Comparison of ENCODE assay signal across 15 cellular contexts in the genomic region with DNA sequence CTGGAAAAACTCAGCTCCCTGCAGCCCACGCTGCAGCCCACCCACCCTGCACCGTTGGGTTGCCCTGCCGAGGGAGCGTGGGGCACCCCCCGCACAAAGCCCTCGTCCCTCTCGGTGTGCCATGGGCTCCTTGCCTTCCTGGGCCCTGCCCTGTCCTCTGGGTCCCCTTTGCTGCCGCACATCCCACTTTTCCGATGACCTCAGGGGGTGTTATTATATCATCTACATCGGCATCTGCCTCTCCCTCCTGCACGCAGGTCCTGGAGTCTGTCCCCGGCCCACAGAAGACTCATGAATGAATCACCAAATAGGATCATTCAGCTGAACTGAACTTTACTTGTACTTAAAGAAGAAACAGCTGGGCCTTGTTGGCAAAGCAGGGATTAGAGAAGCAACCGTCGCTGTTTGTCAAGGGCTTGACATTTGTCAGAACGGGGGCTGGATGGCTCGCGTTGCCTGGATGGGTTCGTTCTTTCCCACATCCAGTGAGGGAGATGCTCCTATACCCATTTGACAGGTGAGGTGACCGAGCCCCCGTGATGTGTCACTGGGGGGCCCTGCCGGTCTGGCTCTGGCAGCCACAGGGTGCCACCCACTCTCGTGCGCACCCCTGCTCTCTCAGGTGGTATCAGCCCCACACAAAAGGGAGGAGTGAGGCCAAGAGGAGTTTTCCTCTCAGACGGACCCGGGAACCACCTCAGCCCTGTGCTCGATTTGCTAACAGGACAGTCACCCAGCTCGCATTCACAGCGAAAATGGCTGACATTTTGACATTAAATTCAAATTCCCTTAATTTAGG. TPM values are rescaled to one million over a fixed set of nuclear protein-coding genes. Genes with fewer than 3 reads are reported as not detected.
DNase-seq lines count a peak whose midpoint lies in the region; ATAC-seq and TF ChIP-seq lines count a peak whose summit lies in the region.
"Had no signal": no experiment of that assay in that cellular context is flagged by ENCODE, and none has a peak within 500 bp of the region (broad histone marks: within the 10 kb centered on the region; RNA-seq: fewer than 3 reads in every experiment).

No MANE protein-coding gene starts in this region.

- no peaks in the 10 kb centered on the region for H3K36me3 Mint-ChIP-seq in activated naive CD4-positive, alpha-beta T cell treated with anti-CD3 and anti-CD28 coated beads for 36 hours (ENCODE audit: low read depth)
- H3K36me3 Mint-ChIP-seq: natural killer cell treated with Interleukin-12 subunit alpha and Interleukin-12 subunit beta and Interleukin-15 and Interleukin-18, amount 100 ng/mL, for 72 hours had no signal

- H3K23ac ChIP-seq in mesenchymal stem cell (ENCODE audit: low read length in 2 of 2) = no peak overlapping the region

- no peak overlapping the region for H2BK5ac ChIP-seq in mesenchymal stem cell (ENCODE audit: low read depth, low read length, poor library complexity, severe bottlenecking)

- in situ Hi-C loops in astrocyte of the cerebellum (cut with HindIII; ENCODE audit: low sequenced_read_pairs) = no loop called here

- no peak overlapping the region for H3K27ac Mint-ChIP-seq in activated naive CD4-positive, alpha-beta T cell treated with anti-CD3 and anti-CD28 coated beads for 36 hours
- H3K27ac Mint-ChIP-seq: activated CD4-positive, alpha-beta T cell treated with anti-CD3 and anti-CD28 coated beads, Interleukin-2, amount 10 ng/mL, durations not matched to agents 7 days and 5 days; natural killer cell treated with Interleukin-12 subunit alpha and Interleukin-12 subunit beta and Interleukin-15 and Interleukin-18, amount 100 ng/mL, for 72 hours had no signal

- no peak overlapping the region for H3K4me3 Mint-ChIP-seq in activated naive CD4-positive, alpha-beta T cell treated with anti-CD3 and anti-CD28 coated beads for 36 hours
- H3K4me3 Mint-ChIP-seq: activated CD4-positive, alpha-beta T cell treated with anti-CD3 and anti-CD28 coated beads, Interleukin-2, amount 10 ng/mL, durations not matched to agents 7 days and 5 days; natural killer cell treated with Interleukin-12 subunit alpha and Interleukin-12 subunit beta and Interleukin-15 and Interleukin-18, amount 100 ng/mL, for 72 hours had no signal

- H3K27ac ChIP-seq in mesenchymal stem cell (ENCODE audit: low read length, poor library complexity, severe bottlenecking) = no peak overlapping the region
- H3K27ac ChIP-seq: gastroesophageal sphincter had no signal

- H3K4me2 ChIP-seq in mesenchymal stem cell (ENCODE audit: low read length, poor library complexity, severe bottlenecking) = no peak overlapping the region

- H2AFZ ChIP-seq in mesenchymal stem cell (ENCODE audit: low read depth, low read length) = no peak overlapping the region

- ATAC-seq in GM21526 (IDR thresholded peaks at IDR 0.05; ENCODE audit: low FRiP score, unreplicated experiment) = no peak
- ATAC-seq: gastroesophageal sphincter; natural killer cell treated with Interleukin-12 subunit alpha and Interleukin-12 subunit beta and Interleukin-15 and Interleukin-18, amount 100 ng/mL, for 72 hours had no signal

- no peak overlapping the region for H2BK120ac ChIP-seq in mesenchymal stem cell (ENCODE audit: low read depth, low read length)

- H2AK5ac ChIP-seq in mesenchymal stem cell (ENCODE audit: low read length, severe bottlenecking) = no peak overlapping the region

- H3K14ac ChIP-seq in mesenchymal stem cell (ENCODE audit: low read length in 2 of 2) = peak overlapping the region in 1 of 2 experiments; percentile 39

- no peaks in the 10 kb centered on the region for H3K27me3 Mint-ChIP-seq in activated naive CD4-positive, alpha-beta T cell treated with anti-CD3 and anti-CD28 coated beads for 36 hours (ENCODE audit: low read depth)
- H3K27me3 Mint-ChIP-seq: natural killer cell treated with Interleukin-12 subunit alpha and Interleukin-12 subunit beta and Interleukin-15 and Interleukin-18, amount 100 ng/mL, for 72 hours had no signal

- no peak overlapping the region for H2BK12ac ChIP-seq in mesenchymal stem cell (ENCODE audit: low read length in 2 of 2)

- H4K8ac ChIP-seq in mesenchymal stem cell (ENCODE audit: low read length) = no peak overlapping the region

- H3K4me1 Mint-ChIP-seq in activated naive CD4-positive, alpha-beta T cell treated with anti-CD3 and anti-CD28 coated beads for 36 hours (ENCODE audit: low read depth) = no peaks in the 10 kb centered on the region

- H3K4me3 ChIP-seq in HFF-Myc (replicated peaks; ENCODE audit: low read depth, low read length) (no peak overlapping the region), astrocyte of the cerebellum (ENCODE audit: low read depth, low read length) (no peak overlapping the region), mesenchymal stem cell (ENCODE audit: insufficient read depth in 1 of 2, low read depth in 1 of 2, low read length in 2 of 2) (peak overlapping the region in 1 of 2 experiments; percentile 26)
- H3K4me3 ChIP-seq: gastroesophageal sphincter had no signal

- H4K91ac ChIP-seq in mesenchymal stem cell (ENCODE audit: low read length) = no peak overlapping the region

- CTCF ChIA-PET in activated naive CD4-positive, alpha-beta T cell treated with anti-CD3 and anti-CD28 coated beads for 36 hours (lab: Charles Lee) = no interaction called here

- intact Hi-C loops in activated naive CD4-positive, alpha-beta T cell treated with anti-CD3 and anti-CD28 coated beads for 36 hours (cut with micrococcal nuclease) = loop anchor here (10.0 kb wide), 1 partner anchor 1522 kb away; no protein-coding TSS in a partner anchor

- no peaks in the 10 kb centered on the region for H3K9me3 ChIP-seq in mesenchymal stem cell (ENCODE audit: control insufficient read depth, low read length)
- H3K9me3 ChIP-seq: gastroesophageal sphincter had no signal

- no peaks in the 10 kb centered on the region for H3K9me3 Mint-ChIP-seq in activated naive CD4-positive, alpha-beta T cell treated with anti-CD3 and anti-CD28 coated beads for 36 hours
- H3K9me3 Mint-ChIP-seq: activated CD4-positive, alpha-beta T cell treated with anti-CD3 and anti-CD28 coated beads, Interleukin-2, amount 10 ng/mL, durations not matched to agents 7 days and 5 days; natural killer cell treated with Interleukin-12 subunit alpha and Interleukin-12 subunit beta and Interleukin-15 and Interleukin-18, amount 100 ng/mL, for 72 hours had no signal

- H3K9ac ChIP-seq in mesenchymal stem cell (ENCODE audit: low read length) = peak overlapping the region; percentile 86

- TF ChIP-seq CTCF in HFF-Myc (IDR thresholded peaks at IDR 0.05; ENCODE audit: low read depth, low read length, missing control alignments) (no peak), astrocyte of the cerebellum (IDR thresholded peaks at IDR 0.05; ENCODE audit: low read depth, low read length, missing control alignments) (no peak)

- H3K4me1 ChIP-seq in mesenchymal stem cell (ENCODE audit: control insufficient read depth, insufficient read depth, low read depth, low read length) = no peaks in the 10 kb centered on the region
- H3K4me1 ChIP-seq: gastroesophageal sphincter had no signal

- H2BK15ac ChIP-seq in mesenchymal stem cell (ENCODE audit: low read depth, poor library complexity, severe bottlenecking) = no peak overlapping the region

- H3K18ac ChIP-seq in mesenchymal stem cell (ENCODE audit: low read depth in 1 of 2, low read length in 2 of 2) = no peak overlapping the region

- H3K36me3 ChIP-seq in mesenchymal stem cell (ENCODE audit: control insufficient read depth in 1 of 2, insufficient read depth in 2 of 2, low read depth in 1 of 2, low read length in 2 of 2) = no peaks in the 10 kb centered on the region
- H3K36me3 ChIP-seq: gastroesophageal sphincter had no signal

- peak; percentile 83 for DNase-seq in AG08396 (ENCODE audit: low spot score)
- DNase-seq in HFF-Myc (ENCODE audit: extremely low read depth, low read depth) = peak; percentile 33
- DNase-seq in astrocyte of the cerebellum (ENCODE audit: low read depth) = peak; percentile 44
- peak; percentile 72 for DNase-seq in mesenchymal stem cell
- DNase-seq in activated CD4-positive, alpha-beta T cell treated with anti-CD3 and anti-CD28 coated beads for 48 hours = no peak
- DNase-seq in erythroblast (lab: John Stamatoyannopoulos, UW) = no peak
- no peak for DNase-seq in activated naive CD4-positive, alpha-beta T cell treated with anti-CD3 and anti-CD28 coated beads for 36 hours
- DNase-seq: activated CD4-positive, alpha-beta T cell treated with anti-CD3 and anti-CD28 coated beads, Interleukin-2, amount 10 ng/mL, durations not matched to agents 7 days and 5 days; activated effector memory CD4-positive, alpha-beta T cell treated with anti-CD3 and anti-CD28 coated beads, Interleukin-2, amount 50 U/mL, for 16 hours; left cardiac atrium; NCI-H1436 treated with DMSO at 0.1 percent for 48 hours; SW 1271 had no signal

- H3K79me1 ChIP-seq in mesenchymal stem cell (replicated peaks; ENCODE audit: low read length, poor library complexity, severe bottlenecking) = no peaks in the 10 kb centered on the region

- no peaks in the 10 kb centered on the region for H3K27me3 ChIP-seq in mesenchymal stem cell (ENCODE audit: control insufficient read depth in 1 of 2, insufficient read depth in 1 of 2, low read length in 2 of 2)

- TF ChIP-seq POLR2A in erythroblast (IDR thresholded peaks at IDR 0.05; ENCODE audit: low read length) = no peak

- H3K4ac ChIP-seq in mesenchymal stem cell (ENCODE audit: low read depth in 1 of 2, low read length in 2 of 2) = no peak overlapping the region

- WGBS in mesenchymal stem cell = 76% methylated on average over 28 of the region's 28 CpGs

RNA-seq across cellular contexts. Expression of a gene that starts 58.6 kb away (rescaled TPM):
- 1.5 TPM for polyA plus RNA-seq in mesenchymal stem cell (2013, experiment 1 of 2)
- 1.2 TPM for polyA plus RNA-seq in mesenchymal stem cell (2013, experiment 2 of 2)
- not detected for total RNA-seq in activated naive CD4-positive, alpha-beta T cell treated with anti-CD3 and anti-CD28 coated beads for 36 hours
- total RNA-seq: activated CD4-positive, alpha-beta T cell treated with anti-CD3 and anti-CD28 coated beads, Interleukin-2, amount 10 ng/mL, durations not matched to agents 7 days and 5 days; natural killer cell treated with Interleukin-12 subunit alpha and Interleukin-12 subunit beta and Interleukin-15 and Interleukin-18, amount 100 ng/mL, for 72 hours had no signal

Comparison
In these comparisons a context has a peak if more than half of its experiments do, and no peak if none do; other contexts are left out.
1. DNase-seq: peak in AG08396 (single experiment), HFF-Myc (single experiment), astrocyte of the cerebellum (single experiment) and mesenchymal stem cell (single experiment); none in activated CD4-positive, alpha-beta T cell treated with anti-CD3 and anti-CD28 coated beads for 48 hours (single experiment), erythroblast (0 of 2) and activated naive CD4-positive, alpha-beta T cell treated with anti-CD3 and anti-CD28 coated beads for 36 hours (single experiment).